ENCODE assay signal across 8 cellular contexts in genomic region chr18:58493516-58494253, GRCh38.
DNase-seq lines count a peak whose midpoint lies in the region; ATAC-seq, FAIRE-seq and TF ChIP-seq lines count a peak whose summit lies in the region.

No MANE protein-coding gene starts in this region.

- peak; percentile 94 for FAIRE-seq in H1 (lab: Jason Lieb, UNC)

- TF ChIP-seq CTCF in HL-60 (IDR thresholded peaks at IDR 0.05; ENCODE audit: insufficient read depth, low read length), result peak; percentile 89
- peak; percentile 80 to 88 (median 88) for TF ChIP-seq CTCF in H1 (IDR thresholded peaks at IDR 0.05; ENCODE audit: control extremely low read depth in 1 of 3, insufficient read depth in 1 of 3, low read depth in 1 of 3, low read length in 3 of 3)
- TF ChIP-seq CTCF in mucosa of descending colon (IDR thresholded peaks at IDR 0.05), result peak; percentile 81

- H3K4ac ChIP-seq in H1 (replicated peaks; ENCODE audit: insufficient read length, low read depth, low read length), result no peak overlapping the region

- H2BK12ac ChIP-seq in H1 (ENCODE audit: low read depth, low read length), result no peak overlapping the region

- H3K79me2 ChIP-seq in H1 (ENCODE audit: control insufficient read depth in 1 of 2, insufficient read depth in 2 of 2, low read length in 2 of 2), result no peaks in the 10 kb centered on the region

- no peak overlapping the region for H3K14ac ChIP-seq in H1 (ENCODE audit: insufficient read length)

- H3K36me3 ChIP-seq in H1 (ENCODE audit: control insufficient read depth in 2 of 4, insufficient read depth in 4 of 4, low read length in 3 of 4), result no peaks in the 10 kb centered on the region
- H3K36me3 ChIP-seq in mucosa of descending colon (ENCODE audit: low read depth), result no peaks in the 10 kb centered on the region

- no peak overlapping the region for H4K5ac ChIP-seq in H1 (ENCODE audit: insufficient read length, low read depth, low read length)

- peak overlapping the region; percentile 88 for H2AFZ ChIP-seq in H1 (ENCODE audit: low read length)

- no peak for TF ChIP-seq POLR2A in H1 (IDR thresholded peaks at IDR 0.05; ENCODE audit: control extremely low read depth in 1 of 2, low read depth in 2 of 2, low read length in 2 of 2)

- no peaks in the 10 kb centered on the region for H3K79me1 ChIP-seq in H1 (ENCODE audit: low read depth, low read length)

- no peaks in the 10 kb centered on the region for H4K20me1 ChIP-seq in H1 (replicated peaks in 1 of 2; ENCODE audit: control insufficient read depth in 1 of 2, insufficient read depth in 2 of 2, low read length in 2 of 2)

- no peak overlapping the region for H2BK5ac ChIP-seq in H1 (ENCODE audit: low read depth, low read length)

- no peak overlapping the region for H2BK20ac ChIP-seq in H1 (ENCODE audit: low read length)

- peak; percentile 89 to 93 for TF ChIP-seq RAD21 in H1 (IDR thresholded peaks at IDR 0.05 in 1 of 2, conservative IDR thresholded peaks at IDR 0.05 in 1 of 2; ENCODE audit: low read depth in 2 of 2, low read length in 2 of 2)

- WGBS in H1 (ENCODE audit: extremely low coverage in 1 of 2, insufficient coverage in 1 of 2, insufficient read length in 1 of 2, insufficient replicate concordance in 2 of 2, low coverage in 1 of 2, low lambda C conversion rate in 2 of 2, missing lambda C conversion rate in 1 of 2), 2 experiments, result 44% methylated on average over 18 of the region's 18 CpGs; no CpG with 5 or more reads in 1 of the 2 experiments

- ATAC-seq in GM18868 (IDR thresholded peaks at IDR 0.05; ENCODE audit: unreplicated experiment), result peak; percentile 56
- peak; percentile 86 for ATAC-seq in mucosa of descending colon

- H3K23ac ChIP-seq in H1 (ENCODE audit: insufficient read length), result no peak overlapping the region

- peaks cover 0 to 3% (median 1%) of the 10 kb centered on the region in 4 experiments; a peak in 3 of 7 replicates for H3K4me1 ChIP-seq in H1 (replicated peaks in 1 of 4; ENCODE audit: control insufficient read depth in 3 of 4, insufficient read depth in 4 of 4, low read length in 3 of 4)
- H3K4me1 ChIP-seq in mucosa of descending colon (ENCODE audit: low read depth), result peaks cover 19% of the 10 kb centered on the region

- no peak for TF ChIP-seq EP300 in H1 (IDR thresholded peaks at IDR 0.05; ENCODE audit: borderline replicate concordance in 1 of 2, low read depth in 2 of 2, low read length in 2 of 2)

- CTCF ChIA-PET in H1 (lab: Charles Lee; ENCODE audit: partially characterized antibody), result interaction anchor here (0.5 to 5.6 kb wide), 27 partner anchors 8 to 993 kb away, joined by 3 to 62 read pairs (median 4); no protein-coding TSS in a partner anchor

- no peak overlapping the region for H3K56ac ChIP-seq in H1 (replicated peaks; ENCODE audit: insufficient read length, low read depth, low read length)

- intact Hi-C loops in mucosa of descending colon (cut with DNase I, micrococcal nuclease), result no loop called here

- no peak overlapping the region for H4K91ac ChIP-seq in H1 (replicated peaks; ENCODE audit: insufficient read length, low read length)

- no peak overlapping the region for H3K9ac ChIP-seq in H1 (replicated peaks in 1 of 4; ENCODE audit: extremely low read depth in 1 of 4, low read depth in 3 of 4, low read length in 3 of 4)

- H3K18ac ChIP-seq in H1 (ENCODE audit: extremely low read depth, low read length), result no peak overlapping the region; the same call in 1 of the 2 replicates

- H4K8ac ChIP-seq in H1 (ENCODE audit: extremely low read depth, insufficient read depth, low read length), result no peak overlapping the region

- H2AK5ac ChIP-seq in H1 (ENCODE audit: low read depth, low read length), result no peak overlapping the region

- H3K23me2 ChIP-seq in H1 (ENCODE audit: low read depth, low read length), result peaks cover 3% of the 10 kb centered on the region; the same call in 1 of the 2 replicates

- DNase-seq in AG08396 (ENCODE audit: low spot score), result peak; percentile 84
- peak; percentile 38 to 74 for DNase-seq in HL-60 (ENCODE audit: low read depth in 1 of 2, low spot score in 1 of 2)
- peak; percentile 5 for DNase-seq in NK-92 (lab: John Stamatoyannopoulos, UW; ENCODE audit: unreplicated experiment)
- peak; percentile 81 for DNase-seq in activated CD8-positive, alpha-beta memory T cell treated with anti-CD3 and anti-CD28 coated beads for 24 hours
- DNase-seq in H1 (ENCODE audit: low read depth in 1 of 2, low spot score in 2 of 2), result peak; percentile 54 to 86
- peak; percentile 65 to 84 (median 78) for DNase-seq in mucosa of descending colon
- peak; percentile 22 to 50 for DNase-seq in stimulated activated CD8-positive, alpha-beta memory T cell treated with anti-CD3 and anti-CD28 coated beads, Interleukin-2, amount 100 ng/mL, for 48 hours (ENCODE audit: low read depth in 2 of 2)

- peak overlapping the region; percentile 84; the same call in 1 of the 2 replicates for H2BK15ac ChIP-seq in H1 (ENCODE audit: low read length)

- no peak overlapping the region for H3K4me3 ChIP-seq in HL-60 (replicated peaks; ENCODE audit: insufficient read depth, low read length)
- no peak overlapping the region for H3K4me3 ChIP-seq in H1 (ENCODE audit: extremely low read depth in 1 of 4, insufficient read depth in 2 of 4, low read depth in 3 of 4, low read length in 4 of 4)
- H3K4me3 ChIP-seq in mucosa of descending colon, result no peak overlapping the region

- H2BK120ac ChIP-seq in H1 (replicated peaks; ENCODE audit: low read depth, low read length), result no peak overlapping the region

- H3K9me3 ChIP-seq in H1 (ENCODE audit: insufficient read depth in 2 of 2, low read depth in 1 of 2, low read length in 1 of 2) (no peaks in the 10 kb centered on the region), mucosa of descending colon (no peaks in the 10 kb centered on the region)

- POLR2A ChIA-PET in H1 (lab: Charles Lee; ENCODE audit: partially characterized antibody), result no interaction called here

- no peak overlapping the region for H3K4me2 ChIP-seq in H1 (ENCODE audit: insufficient read depth in 1 of 2, low read depth in 2 of 2, low read length in 2 of 2)

- H3K27ac ChIP-seq in HL-60 (replicated peaks), result no peak overlapping the region
- no peak overlapping the region for H3K27ac ChIP-seq in H1 (ENCODE audit: low read depth, low read length)

- H3K27me3 ChIP-seq in HL-60 (ENCODE audit: insufficient read depth, poor library complexity, severe bottlenecking), result peaks cover 20% of the 10 kb centered on the region
- H3K27me3 ChIP-seq in H1 (replicated peaks in 1 of 4; ENCODE audit: control insufficient read depth in 3 of 4, extremely low read depth in 1 of 4, insufficient read depth in 3 of 4, low read length in 3 of 4), result no peaks in the 10 kb centered on the region

TF ChIP-seq in H1, 55 proteins besides CTCF, POLR2A, EP300 and RAD21:
- TF ChIP-seq BACH1 (IDR thresholded peaks at IDR 0.05; ENCODE audit: low read length) (peak; percentile 92), MAX (IDR thresholded peaks at IDR 0.05) (peak; percentile 39), NRF1 (IDR thresholded peaks at IDR 0.05; ENCODE audit: low read depth, low read length) (0 out of 2 replicates have a peak, but pooled peaks have one; percentile 10), USF2 (IDR thresholded peaks at IDR 0.05; ENCODE audit: low read length) (no peak), MAFK (IDR thresholded peaks at IDR 0.05; ENCODE audit: low read depth, low read length) (peak; percentile 78), RNF2 (IDR thresholded peaks at IDR 0.05; ENCODE audit: borderline replicate concordance, low read depth, low read length, missing control alignments, poor library complexity, severe bottlenecking) (no peak), KDM1A (IDR thresholded peaks at IDR 0.05; ENCODE audit: borderline replicate concordance, low read length) (no peak), CHD2 (IDR thresholded peaks at IDR 0.05; ENCODE audit: low read length) (0 out of 2 replicates have a peak, but pooled peaks have one; percentile 24)
TF ChIP-seq in H1: peak in this region for 5.

Comparison
In these comparisons a context has a peak if more than half of its experiments do, and no peak if none do; other contexts are left out.
1. DNase-seq: peak in every context shown above with its lines; median percentile 84 in AG08396; 81 in activated CD8-positive, alpha-beta memory T cell treated with anti-CD3 and anti-CD28 coated beads for 24 hours; 78 in mucosa of descending colon; 70 in H1; 56 in HL-60; 36 in stimulated activated CD8-positive, alpha-beta memory T cell treated with anti-CD3 and anti-CD28 coated beads, Interleukin-2, amount 100 ng/mL, for 48 hours; 5 in NK-92.